8 cellular contexts compared by ENCODE assay signal in genomic region chr11:64235427-64236161, GRCh38. TPM values are rescaled to one million over a fixed set of nuclear protein-coding genes. Genes with fewer than 3 reads are reported as not detected.
A peak's percentile ranks its signal among the peaks of the same experiment; 100 is the strongest.
DNase-seq lines count a peak whose midpoint lies in the region; ATAC-seq and TF ChIP-seq lines count a peak whose summit lies in the region.

No MANE protein-coding gene starts in this region.

- BruUV-seq in PC-3 (replicated peaks; lab: Mats Ljungman, UMichigan) = TSS peak; percentile 25

- TF ChIP-seq CTCF in PC-3 (conservative IDR thresholded peaks at IDR 0.05; ENCODE audit: low read depth, low read length) (no peak), epithelial cell of proximal tubule (conservative IDR thresholded peaks at IDR 0.05; ENCODE audit: low read depth, low read length) (no peak), parathyroid adenoma (IDR thresholded peaks at IDR 0.05) (no peak)

- H3K79me2 ChIP-seq in PC-3 (ENCODE audit: low read length) (peaks cover 11% of the 10 kb centered on the region; the same call in 1 of the 2 replicates), parathyroid adenoma (no peaks in the 10 kb centered on the region)

- intact Hi-C loops in PC-3 (cut with micrococcal nuclease) = no loop called here

- H2AFZ ChIP-seq in PC-3 (ENCODE audit: low read length) (no peak overlapping the region), parathyroid adenoma (no peak overlapping the region)

- peak overlapping the region; percentile 82 for H3K4me3 ChIP-seq in PC-3 (ENCODE audit: low read length)
- H3K4me3 ChIP-seq in epithelial cell of proximal tubule (ENCODE audit: low read depth, low read length) = peak overlapping the region; percentile 75
- H3K4me3 ChIP-seq in parathyroid adenoma (ENCODE audit: low read depth, low read length) = peak overlapping the region; percentile 57

- no peaks in the 10 kb centered on the region for H3K9me2 ChIP-seq in PC-3 (replicated peaks; ENCODE audit: low read length)

- H3K27ac ChIP-seq in PC-3 (ENCODE audit: low read length) (no peak overlapping the region), parathyroid adenoma (peak overlapping the region; percentile 36)

- H3K9me3 ChIP-seq in PC-3 (ENCODE audit: low read length) (no peaks in the 10 kb centered on the region), parathyroid adenoma (ENCODE audit: control insufficient read depth, low read length) (no peaks in the 10 kb centered on the region)

- no peaks in the 10 kb centered on the region for H4K20me1 ChIP-seq in PC-3 (ENCODE audit: low read length)

- H3K4me1 ChIP-seq in PC-3 (ENCODE audit: insufficient read depth, low read length) (peaks cover 53% of the 10 kb centered on the region), parathyroid adenoma (peaks cover 9% of the 10 kb centered on the region)

- CTCF ChIA-PET in PC-3 (lab: Charles Lee) = interaction anchor here (0.6 kb wide), 1 partner anchor 69 kb away, joined by 4 read pairs; no protein-coding TSS in a partner anchor

- H3K36me3 ChIP-seq in PC-3 (ENCODE audit: low read depth, low read length) = no peaks in the 10 kb centered on the region; the same call in 1 of the 2 replicates
- no peaks in the 10 kb centered on the region for H3K36me3 ChIP-seq in parathyroid adenoma (ENCODE audit: control insufficient read depth, insufficient read depth, low read length)

- DNase-seq in COLO668 (lab: John Stamatoyannopoulos, UW; ENCODE audit: unreplicated experiment) (peak; percentile 67), PC-3 (no peak), epithelial cell of proximal tubule (ENCODE audit: low read depth) (no peak), NCI-H1436 treated with DMSO at 0.1 percent for 48 hours (lab: John Stamatoyannopoulos, UW) (no peak), HK-2 (ENCODE audit: unreplicated experiment) (no peak), NCI-H2196 (lab: John Stamatoyannopoulos, UW; ENCODE audit: unreplicated experiment) (no peak)

- H3K9ac ChIP-seq in PC-3 (ENCODE audit: low read length) = no peak overlapping the region
- H3K9ac ChIP-seq in parathyroid adenoma = no peak overlapping the region

- no peaks in the 10 kb centered on the region for H3K27me3 ChIP-seq in PC-3 (ENCODE audit: low read length)
- no peaks in the 10 kb centered on the region for H3K27me3 ChIP-seq in parathyroid adenoma (ENCODE audit: control insufficient read depth, insufficient read depth, low read length)

- ATAC-seq in PC-3 (no peak), HG03159 (IDR thresholded peaks at IDR 0.05; ENCODE audit: unreplicated experiment) (no peak)

- H3K4me2 ChIP-seq in PC-3 (ENCODE audit: low read length) = peak overlapping the region; percentile 94
- peak overlapping the region; percentile 73 for H3K4me2 ChIP-seq in parathyroid adenoma (ENCODE audit: low read length)

- POLR2A ChIA-PET in PC-3 (lab: Charles Lee; ENCODE audit: unreplicated experiment) = interaction anchor here (0.5 kb wide), 1 partner anchor 882 kb away, joined by 4 read pairs; the partner anchor contains the start of gene ZNHIT2

- peaks cover 15% of the 10 kb centered on the region for H3F3A ChIP-seq in PC-3 (ENCODE audit: low read length, unreplicated experiment)

RNA-seq across cellular contexts. Expression of gene VEGFB, which starts 1.2 kb away (rescaled TPM):
- total RNA-seq in PC-3 (2014; rRNA removed) (27.9 and 39.4 TPM in 2 replicates), epithelial cell of proximal tubule (15.6 and 25.7 TPM in 2 replicates)

RNA-seq across cellular contexts. Expression of gene DNAJC4, which starts 5.2 kb away (rescaled TPM):
- 20.4 and 25.4 TPM in 2 replicates for total RNA-seq in PC-3 (2014; rRNA removed)
- 12.5 and 17.6 TPM in 2 replicates for total RNA-seq in epithelial cell of proximal tubule

RNA-seq across cellular contexts. Expression of gene FKBP2, which starts 5.3 kb away (rescaled TPM):
- total RNA-seq in PC-3 (2014; rRNA removed) (215 and 248 TPM in 2 replicates), epithelial cell of proximal tubule (72.6 and 184 TPM in 2 replicates)

RNA-seq across cellular contexts. Expression of gene NUDT22, which starts 9.5 kb away (rescaled TPM):
- total RNA-seq in PC-3 (2014; rRNA removed) = 98.3 and 102 TPM in 2 replicates
- 69.2 and 91.9 TPM in 2 replicates for total RNA-seq in epithelial cell of proximal tubule

RNA-seq across cellular contexts. Expression of gene TRPT1, which starts 9.6 kb away (rescaled TPM):
- 56.0 and 57.7 TPM in 2 replicates for total RNA-seq in PC-3 (2014; rRNA removed)
- total RNA-seq in epithelial cell of proximal tubule = 63.3 and 98.1 TPM in 2 replicates
